Comparison of ENCODE assay signal across 16 cellular contexts in genomic region chr18:73979742-73980141, GRCh38.
DNase-seq lines count a peak whose midpoint lies in the region; ATAC-seq, FAIRE-seq and TF ChIP-seq lines count a peak whose summit lies in the region.
"Had no signal": no experiment of that assay in that cellular context is flagged by ENCODE, and none has a peak within 500 bp of the region (broad histone marks: within the 10 kb centered on the region; RNA-seq: fewer than 3 reads in every experiment).

No MANE protein-coding gene starts in this region.

- DNase-seq in EH (ENCODE audit: low read depth) (peak; percentile 84), RKO (ENCODE audit: low spot score) (peak; percentile 9), epithelial cell of prostate (ENCODE audit: low read depth, low spot score) (peak; percentile 6), non-pigmented ciliary epithelial cell (ENCODE audit: low read depth) (peak; percentile 55), H54 (ENCODE audit: insufficient read length, low spot score) (no peak), mucosa of gallbladder (ENCODE audit: low spot score) (no peak)
- DNase-seq in activated T-cell treated with anti-CD3 and anti-CD28 coated beads, Interleukin-2, amount 50 U/mL, for 72 hours: no peak
- DNase-seq: lower lobe of right lung, NCI-H1436 treated with DMSO at 0.1 percent for 48 hours, retina had no signal

- H3K27ac Mint-ChIP-seq in stimulated activated memory B cell treated with anti-CD40 and anti-IgM and Interleukin-4, amounts not matched to agents 10 μg/mL and 1 μg/mL and 100 μg/mL, for 72 hours: no peak overlapping the region
- no peak overlapping the region for H3K27ac Mint-ChIP-seq in activated T-cell treated with anti-CD3 and anti-CD28 coated beads, Interleukin-2, amount 50 U/mL, for 72 hours
- H3K27ac Mint-ChIP-seq: activated T-helper 17 cell treated with anti-CD3 and anti-CD28 coated beads, Interleukin-2, amount 50 U/mL, for 72 hours; GM23338; natural killer cell treated with Interleukin-12 subunit alpha and Interleukin-12 subunit beta and Interleukin-15 and Interleukin-18, amount 100 ng/mL, for 72 hours had no signal

- ATAC-seq in stimulated activated memory B cell treated with anti-CD40 and anti-IgM and Interleukin-4, amounts not matched to agents 10 μg/mL and 1 μg/mL and 100 μg/mL, for 72 hours: no peak
- no peak for ATAC-seq in activated T-cell treated with anti-CD3 and anti-CD28 coated beads, Interleukin-2, amount 50 U/mL, for 72 hours (replicated peaks in 1 of 2)
- ATAC-seq: activated T-helper 17 cell treated with anti-CD3 and anti-CD28 coated beads, Interleukin-2, amount 50 U/mL, for 72 hours; lower lobe of right lung; natural killer cell treated with Interleukin-12 subunit alpha and Interleukin-12 subunit beta and Interleukin-15 and Interleukin-18, amount 100 ng/mL, for 72 hours had no signal

- no peak for TF ChIP-seq POLR2A in H54 (IDR thresholded peaks at IDR 0.05; ENCODE audit: low read depth, low read length)

- FAIRE-seq in H54 (lab: Jason Lieb, UNC): no peak

- peaks cover 19% of the 10 kb centered on the region for H3K27me3 Mint-ChIP-seq in stimulated activated memory B cell treated with anti-CD40 and anti-IgM and Interleukin-4, amounts not matched to agents 10 μg/mL and 1 μg/mL and 100 μg/mL, for 72 hours
- peaks cover 5% of the 10 kb centered on the region for H3K27me3 Mint-ChIP-seq in activated T-cell treated with anti-CD3 and anti-CD28 coated beads, Interleukin-2, amount 50 U/mL, for 72 hours (ENCODE audit: low read depth)

- no peak overlapping the region for H3K27ac ChIP-seq in epithelial cell of prostate
- H3K27ac ChIP-seq: lower lobe of right lung, suprapubic skin, VCaP had no signal

- no peak overlapping the region for H3K4me3 Mint-ChIP-seq in stimulated activated memory B cell treated with anti-CD40 and anti-IgM and Interleukin-4, amounts not matched to agents 10 μg/mL and 1 μg/mL and 100 μg/mL, for 72 hours
- H3K4me3 Mint-ChIP-seq in activated T-cell treated with anti-CD3 and anti-CD28 coated beads, Interleukin-2, amount 50 U/mL, for 72 hours: no peak overlapping the region
- H3K4me3 Mint-ChIP-seq: activated T-helper 17 cell treated with anti-CD3 and anti-CD28 coated beads, Interleukin-2, amount 50 U/mL, for 72 hours; GM23338; natural killer cell treated with Interleukin-12 subunit alpha and Interleukin-12 subunit beta and Interleukin-15 and Interleukin-18, amount 100 ng/mL, for 72 hours had no signal

- H3K36me3 Mint-ChIP-seq in stimulated activated memory B cell treated with anti-CD40 and anti-IgM and Interleukin-4, amounts not matched to agents 10 μg/mL and 1 μg/mL and 100 μg/mL, for 72 hours: no peaks in the 10 kb centered on the region
- H3K36me3 Mint-ChIP-seq in activated T-cell treated with anti-CD3 and anti-CD28 coated beads, Interleukin-2, amount 50 U/mL, for 72 hours (ENCODE audit: insufficient read depth in 2 of 2): no peaks in the 10 kb centered on the region
- H3K36me3 Mint-ChIP-seq: natural killer cell treated with Interleukin-12 subunit alpha and Interleukin-12 subunit beta and Interleukin-15 and Interleukin-18, amount 100 ng/mL, for 72 hours had no signal

- no peaks in the 10 kb centered on the region for H3K4me1 Mint-ChIP-seq in stimulated activated memory B cell treated with anti-CD40 and anti-IgM and Interleukin-4, amounts not matched to agents 10 μg/mL and 1 μg/mL and 100 μg/mL, for 72 hours
- peaks cover 12% of the 10 kb centered on the region for H3K4me1 Mint-ChIP-seq in activated T-cell treated with anti-CD3 and anti-CD28 coated beads, Interleukin-2, amount 50 U/mL, for 72 hours (ENCODE audit: low read depth)
- H3K4me1 Mint-ChIP-seq: activated T-helper 17 cell treated with anti-CD3 and anti-CD28 coated beads, Interleukin-2, amount 50 U/mL, for 72 hours had no signal

- no peaks in the 10 kb centered on the region for H3K9me3 Mint-ChIP-seq in stimulated activated memory B cell treated with anti-CD40 and anti-IgM and Interleukin-4, amounts not matched to agents 10 μg/mL and 1 μg/mL and 100 μg/mL, for 72 hours
- no peaks in the 10 kb centered on the region for H3K9me3 Mint-ChIP-seq in activated T-cell treated with anti-CD3 and anti-CD28 coated beads, Interleukin-2, amount 50 U/mL, for 72 hours
- H3K9me3 Mint-ChIP-seq: activated T-helper 17 cell treated with anti-CD3 and anti-CD28 coated beads, Interleukin-2, amount 50 U/mL, for 72 hours; GM23338; natural killer cell treated with Interleukin-12 subunit alpha and Interleukin-12 subunit beta and Interleukin-15 and Interleukin-18, amount 100 ng/mL, for 72 hours had no signal

Comparison
In these comparisons a context has a peak if more than half of its experiments do, and no peak if none do; other contexts are left out.
1. DNase-seq: peak in EH (single experiment), RKO (single experiment), epithelial cell of prostate (single experiment) and non-pigmented ciliary epithelial cell (single experiment); none in H54 (single experiment), mucosa of gallbladder (single experiment) and activated T-cell treated with anti-CD3 and anti-CD28 coated beads, Interleukin-2, amount 50 U/mL, for 72 hours (0 of 2).